ENCODE assay signal across 6 cellular contexts in genomic region chr10:113066120-113066519, GRCh38.
DNase-seq lines count a peak whose midpoint lies in the region; ATAC-seq, FAIRE-seq and TF ChIP-seq lines count a peak whose summit lies in the region.
"Not testable (repeated sequence)": the region's sequence is repeated elsewhere in the genome, so short reads cannot be mapped to it uniquely, and the experiment has no call there.

No MANE protein-coding gene starts in this region.

- H3K79me2 ChIP-seq in hepatocyte (peaks cover 94% of the 10 kb centered on the region), HepG2 (ENCODE audit: insufficient read depth, low read length) (peaks cover 67% of the 10 kb centered on the region), trophoblast cell (ENCODE audit: control insufficient read depth, insufficient read depth, low read length, poor library complexity) (peaks cover 13% of the 10 kb centered on the region)

- WGBS in hepatocyte (ENCODE audit: low lambda C conversion rate, missing lambda C conversion rate), result 86% methylated on average over 8 of the region's 8 CpGs
- 83% methylated on average over 8 of the region's 8 CpGs for WGBS in HepG2 (ENCODE audit: low lambda C conversion rate)
- no CpG with 5 or more reads among the region's 8 CpGs for WGBS in trophoblast cell (ENCODE audit: extremely low coverage, insufficient coverage, insufficient read length)
- 95 to 97% methylated on average over 8 of the region's 8 CpGs for WGBS in sigmoid colon, 2 donors

- intact Hi-C loops in ascending aorta (cut with DNase I); sigmoid colon (cut with DNase I): not testable (repeated sequence)
- intact Hi-C loops in HepG2 (cut with micrococcal nuclease; ENCODE audit: unreplicated experiment), result loop anchor here (10.0 kb wide), 1 partner anchor 111 kb away; the partner anchor contains the start of gene TCF7L2

- not testable (repeated sequence) for TF ChIP-seq EP300 in HepG2 (IDR thresholded peaks at IDR 0.05; ENCODE audit: low read depth in 2 of 2, low read length in 2 of 2); HepG2 (CRISPR knock-in tag; IDR thresholded peaks at IDR 0.05; ENCODE audit: borderline replicate concordance); sigmoid colon (IDR thresholded peaks at IDR 0.05)

- not testable (repeated sequence) for TF ChIP-seq POLR2A in HepG2 (IDR thresholded peaks at IDR 0.05; ENCODE audit: insufficient read depth in 1 of 2, low read depth in 2 of 2, low read length in 2 of 2); sigmoid colon (IDR thresholded peaks at IDR 0.05)

- H3K14ac ChIP-seq in trophoblast cell (ENCODE audit: low read length), result not testable (repeated sequence)

- not testable (repeated sequence) for H2BK12ac ChIP-seq in trophoblast cell (ENCODE audit: low read length)

- not testable (repeated sequence) for BruUV-seq in HepG2 (replicated peaks; lab: Mats Ljungman, UMichigan)

- not testable (repeated sequence) for H2AFZ ChIP-seq in hepatocyte; HepG2 (ENCODE audit: low read length); trophoblast cell (ENCODE audit: insufficient read depth, low read length, poor library complexity)

- H3K27ac ChIP-seq in ascending aorta (peak overlapping the region; percentile 89 to 96), hepatocyte (peak overlapping the region; percentile 44), thoracic aorta (peak overlapping the region; percentile 90 to 91)
- not testable (repeated sequence) for H3K27ac ChIP-seq in HepG2 (ENCODE audit: extremely low read length, insufficient read depth, low read length); trophoblast cell (ENCODE audit: low read depth, low read length); sigmoid colon

- H4K20me1 ChIP-seq in hepatocyte (ENCODE audit: insufficient read depth, poor library complexity, severe bottlenecking), result not testable (repeated sequence)
- peaks cover 46% of the 10 kb centered on the region for H4K20me1 ChIP-seq in HepG2 (ENCODE audit: insufficient read depth, low read length)

- H3K4me3 ChIP-seq in ascending aorta; hepatocyte; HepG2 (replicated peaks in 1 of 3; ENCODE audit: insufficient read depth in 1 of 3, low read depth in 2 of 3, low read length in 3 of 3); trophoblast cell (ENCODE audit: low read depth, low read length); sigmoid colon; thoracic aorta: not testable (repeated sequence)

- not testable (repeated sequence) for H3K9ac ChIP-seq in HepG2 (ENCODE audit: insufficient read depth, low read depth, low read length); trophoblast cell (ENCODE audit: low read length)

- H3K4me1 ChIP-seq in ascending aorta (peaks cover 32 to 73% of the 10 kb centered on the region in 2 donors), hepatocyte (ENCODE audit: insufficient read depth) (peaks cover 31% of the 10 kb centered on the region), HepG2 (ENCODE audit: insufficient read depth, low read length) (peaks cover 66% of the 10 kb centered on the region), trophoblast cell (ENCODE audit: control insufficient read depth in 1 of 2, insufficient read depth in 2 of 2, low read length in 2 of 2) (peaks cover 33 to 40% of the 10 kb centered on the region in 2 experiments), sigmoid colon (peaks cover 0 to 77% (median 70%) of the 10 kb centered on the region in 4 donors), thoracic aorta (ENCODE audit: control insufficient read depth in 1 of 2, low read depth in 2 of 2) (peaks cover 43 to 80% of the 10 kb centered on the region in 2 donors)

- not testable (repeated sequence) for H3K9me3 ChIP-seq in ascending aorta; hepatocyte (ENCODE audit: low read depth); HepG2 (ENCODE audit: low read length); trophoblast cell (ENCODE audit: insufficient read depth, low read depth, low read length); sigmoid colon; thoracic aorta

- in situ Hi-C loops in HepG2 (cut with HindIII; ENCODE audit: extremely low pct_ligation_motif_present, low pct_unique_long_range_greater_than_20kb), result not testable (repeated sequence)

- H4K8ac ChIP-seq in trophoblast cell (ENCODE audit: low read depth, low read length), result not testable (repeated sequence)

- not testable (repeated sequence) for FAIRE-seq in HepG2 (lab: Jason Lieb, UNC)

- H4K91ac ChIP-seq in trophoblast cell (ENCODE audit: low read depth, low read length), result not testable (repeated sequence)

- TF ChIP-seq CTCF in ascending aorta (IDR thresholded peaks at IDR 0.05); hepatocyte (IDR thresholded peaks at IDR 0.05; ENCODE audit: poor library complexity); HepG2 (CRISPR knock-in tag; IDR thresholded peaks at IDR 0.05); sigmoid colon (IDR thresholded peaks at IDR 0.05); thoracic aorta (IDR thresholded peaks at IDR 0.05): not testable (repeated sequence)

- H3K9me2 ChIP-seq in hepatocyte (replicated peaks; ENCODE audit: insufficient read depth), result not testable (repeated sequence)

- H4K12ac ChIP-seq in trophoblast cell (ENCODE audit: low read depth, low read length), result not testable (repeated sequence)

- peak overlapping the region; percentile 22 for H3K4ac ChIP-seq in trophoblast cell (ENCODE audit: low read depth, low read length)

- not testable (repeated sequence) for H2AK5ac ChIP-seq in trophoblast cell (ENCODE audit: low read length)

- H3K36me3 ChIP-seq in ascending aorta; hepatocyte (replicated peaks; ENCODE audit: insufficient read depth, low read depth); trophoblast cell (ENCODE audit: control insufficient read depth in 1 of 2, insufficient read depth in 2 of 2, low read length in 2 of 2); sigmoid colon; thoracic aorta: not testable (repeated sequence)
- peaks cover 2 to 35% of the 10 kb centered on the region in 2 experiments; a peak in 4 of 5 replicates for H3K36me3 ChIP-seq in HepG2 (replicated peaks in 1 of 2; ENCODE audit: control insufficient read depth in 1 of 2, insufficient read depth in 2 of 2, low read length in 2 of 2)

- H3K18ac ChIP-seq in trophoblast cell (ENCODE audit: low read length), result not testable (repeated sequence)

- not testable (repeated sequence) for H3K4me2 ChIP-seq in hepatocyte; HepG2 (ENCODE audit: low read depth, low read length); trophoblast cell (ENCODE audit: low read length)

- H3K27me3 ChIP-seq in ascending aorta; hepatocyte; HepG2 (ENCODE audit: control insufficient read depth in 1 of 2, insufficient read depth in 2 of 2, low read length in 2 of 2); trophoblast cell (ENCODE audit: insufficient read depth, low read length); sigmoid colon; thoracic aorta (replicated peaks; ENCODE audit: insufficient read depth): not testable (repeated sequence)

- CTCF ChIA-PET in HepG2 (lab: Yijun Ruan, JAX; ENCODE audit: low intra/inter-chr PET ratio, low total read pairs), result not testable (repeated sequence)

- peak; percentile 18; the same call in 1 of the 3 replicates for ATAC-seq in HepG2
- ATAC-seq in thoracic aorta (ENCODE audit: insufficient number of reproducible peaks, low FRiP score, low read depth), result not testable (repeated sequence)

- not testable (repeated sequence) for TF ChIP-seq RAD21 in HepG2 (CRISPR knock-in tag; IDR thresholded peaks at IDR 0.05)

- POLR2A ChIA-PET in HepG2 (lab: Yijun Ruan, JAX), result not testable (repeated sequence)

- not testable (repeated sequence) for DNase-seq in ascending aorta (ENCODE audit: low spot score in 2 of 2); hepatocyte (ENCODE audit: low spot score); HepG2 (ENCODE audit: low spot score); trophoblast cell; thoracic aorta (ENCODE audit: low spot score)
- DNase-seq in sigmoid colon, result peak; percentile 40

- H3K23ac ChIP-seq in trophoblast cell (ENCODE audit: low read length), result not testable (repeated sequence)

- H2BK5ac ChIP-seq in trophoblast cell (ENCODE audit: low read depth, low read length, poor library complexity), result not testable (repeated sequence)

- not testable (repeated sequence) for H2BK120ac ChIP-seq in trophoblast cell (ENCODE audit: insufficient read depth, low read length, poor library complexity)

- H3K79me1 ChIP-seq in trophoblast cell (ENCODE audit: low read length), result peaks cover 19% of the 10 kb centered on the region

TF ChIP-seq in HepG2, 621 proteins besides CTCF, POLR2A, EP300 and RAD21 (continues in another document):
- TF ChIP-seq NCOR1 (IDR thresholded peaks at IDR 0.05; ENCODE audit: borderline replicate concordance, low read length) (peak; percentile 39; the same call in 1 of the 2 replicates), ZNF362 (CRISPR knock-in tag; IDR thresholded peaks at IDR 0.05; ENCODE audit: borderline replicate concordance) (peak; percentile 84), CEBPG (CRISPR knock-in tag; IDR thresholded peaks at IDR 0.05) (peak; percentile 83)
